ENCODE assay signal across 13 cellular contexts in genomic region chr20:16647875-16648597, GRCh38.
DNase-seq lines count a peak whose midpoint lies in the region; ATAC-seq and TF ChIP-seq lines count a peak whose summit lies in the region.
"Had no signal": no experiment of that assay in that cellular context is flagged by ENCODE, and none has a peak within 500 bp of the region (broad histone marks: within the 10 kb centered on the region; RNA-seq: fewer than 3 reads in every experiment).

No MANE protein-coding gene starts in this region.

- WGBS in hepatocyte (ENCODE audit: low lambda C conversion rate, missing lambda C conversion rate) = 73% methylated on average over 12 of the region's 12 CpGs

- peak; percentile 86 for TF ChIP-seq EP300 in neural cell (conservative IDR thresholded peaks at IDR 0.05; ENCODE audit: poor library complexity, severe bottlenecking)

- H4K20me1 ChIP-seq in neural cell (ENCODE audit: insufficient read depth) = no peaks in the 10 kb centered on the region
- no peaks in the 10 kb centered on the region for H4K20me1 ChIP-seq in hepatocyte (ENCODE audit: insufficient read depth, poor library complexity, severe bottlenecking)

- H3K27me3 ChIP-seq in neural cell (ENCODE audit: insufficient read depth, low read depth, low read length) (no peaks in the 10 kb centered on the region), hepatocyte (no peaks in the 10 kb centered on the region)

- H3K4me1 ChIP-seq in hepatocyte (ENCODE audit: insufficient read depth) = no peaks in the 10 kb centered on the region
- H3K4me1 ChIP-seq: A549 had no signal

- H3K9me3 ChIP-seq in neural cell (ENCODE audit: low read length) = no peaks in the 10 kb centered on the region
- no peaks in the 10 kb centered on the region for H3K9me3 ChIP-seq in hepatocyte (ENCODE audit: low read depth)
- H3K9me3 ChIP-seq: A549 had no signal

- H3K4me2 ChIP-seq in neural cell (ENCODE audit: low read length) (peak overlapping the region; percentile 29), hepatocyte (no peak overlapping the region)
- H3K4me2 ChIP-seq: A549 had no signal

- H3K9ac ChIP-seq in neural cell (ENCODE audit: low read length) = peak overlapping the region; percentile 54
- H3K9ac ChIP-seq: GM23248 had no signal

- no peaks in the 10 kb centered on the region for H3K9me2 ChIP-seq in neural cell (ENCODE audit: insufficient read depth, low read length)
- H3K9me2 ChIP-seq in hepatocyte (replicated peaks; ENCODE audit: insufficient read depth) = no peaks in the 10 kb centered on the region

- H3K79me2 ChIP-seq in neural cell (replicated peaks; ENCODE audit: insufficient read depth, low read length) (no peaks in the 10 kb centered on the region), hepatocyte (no peaks in the 10 kb centered on the region)

- peak overlapping the region; percentile 92 for H3K27ac ChIP-seq in neural cell (ENCODE audit: low read length)
- H3K27ac ChIP-seq in hepatocyte = no peak overlapping the region
- H3K27ac ChIP-seq: A549, GM23248 had no signal

- no peak for ATAC-seq in GM18873 (IDR thresholded peaks at IDR 0.05; ENCODE audit: low FRiP score, unreplicated experiment)
- ATAC-seq: A549; CD8-positive, alpha-beta T cell; HCT116 had no signal

- H2AFZ ChIP-seq in neural cell (ENCODE audit: low read depth, low read length) (peak overlapping the region; percentile 18), hepatocyte (no peak overlapping the region)
- H2AFZ ChIP-seq: GM23248 had no signal

- DNase-seq in NCI-H748 (lab: John Stamatoyannopoulos, UW; ENCODE audit: unreplicated experiment) = peak; percentile 27
- DNase-seq in NCI-H748 treated with DMSO at 0.1 percent for 48 hours (lab: John Stamatoyannopoulos, UW) = no peak
- peak; percentile 31 for DNase-seq in NCI-H1694 treated with DMSO at 0.1 percent for 48 hours (lab: John Stamatoyannopoulos, UW)
- peak; percentile 42 for DNase-seq in NCI-H524 treated with DMSO at 0.1 percent for 48 hours (lab: John Stamatoyannopoulos, UW)
- DNase-seq in hepatocyte (ENCODE audit: low spot score) = no peak
- no peak for DNase-seq in 8988T
- DNase-seq: CD8-positive, alpha-beta T cell; COR-L47; GM23248 had no signal

- H3K4me3 ChIP-seq in neural cell (ENCODE audit: low read length) = peak overlapping the region; percentile 48
- no peak overlapping the region for H3K4me3 ChIP-seq in hepatocyte
- H3K4me3 ChIP-seq: A549, GM23248 had no signal

- H3F3A ChIP-seq in neural cell (ENCODE audit: insufficient read depth, low read length, poor library complexity, severe bottlenecking) = no peaks in the 10 kb centered on the region

- H3K36me3 ChIP-seq in neural cell (ENCODE audit: insufficient read depth, low read length) = no peaks in the 10 kb centered on the region
- H3K36me3 ChIP-seq in hepatocyte (replicated peaks; ENCODE audit: insufficient read depth, low read depth) = no peaks in the 10 kb centered on the region

- TF ChIP-seq RAD21 in neural cell (conservative IDR thresholded peaks at IDR 0.05) = no peak

- no peak for TF ChIP-seq CTCF in neural cell (IDR thresholded peaks at IDR 0.05; ENCODE audit: poor library complexity, severe bottlenecking)
- no peak for TF ChIP-seq CTCF in hepatocyte (IDR thresholded peaks at IDR 0.05; ENCODE audit: poor library complexity)

TF ChIP-seq in neural cell, 6 proteins besides CTCF, POLR2A, EP300 and RAD21:
- TF ChIP-seq EZH2 (IDR thresholded peaks at IDR 0.05; ENCODE audit: borderline replicate concordance, insufficient read depth, low read length, poor library complexity, severe bottlenecking) (no peak), POLR2AphosphoS5 (IDR thresholded peaks at IDR 0.05) (peak; percentile 73), REST (IDR thresholded peaks at IDR 0.05; ENCODE audit: borderline replicate concordance) (peak; percentile 67), MXI1 (conservative IDR thresholded peaks at IDR 0.05; ENCODE audit: poor library complexity, severe bottlenecking) (peak; percentile 20), SMC3 (conservative IDR thresholded peaks at IDR 0.05; ENCODE audit: poor library complexity) (no peak), TAF1 (IDR thresholded peaks at IDR 0.05; ENCODE audit: low read depth) (no peak)

Comparison
In these comparisons a context has a peak if more than half of its experiments do, and no peak if none do; other contexts are left out.
1. DNase-seq: peak in NCI-H748 (single experiment), NCI-H1694 treated with DMSO at 0.1 percent for 48 hours (single experiment) and NCI-H524 treated with DMSO at 0.1 percent for 48 hours (single experiment); none in NCI-H748 treated with DMSO at 0.1 percent for 48 hours (single experiment), hepatocyte (single experiment) and 8988T (single experiment).